In the genomic region with DNA sequence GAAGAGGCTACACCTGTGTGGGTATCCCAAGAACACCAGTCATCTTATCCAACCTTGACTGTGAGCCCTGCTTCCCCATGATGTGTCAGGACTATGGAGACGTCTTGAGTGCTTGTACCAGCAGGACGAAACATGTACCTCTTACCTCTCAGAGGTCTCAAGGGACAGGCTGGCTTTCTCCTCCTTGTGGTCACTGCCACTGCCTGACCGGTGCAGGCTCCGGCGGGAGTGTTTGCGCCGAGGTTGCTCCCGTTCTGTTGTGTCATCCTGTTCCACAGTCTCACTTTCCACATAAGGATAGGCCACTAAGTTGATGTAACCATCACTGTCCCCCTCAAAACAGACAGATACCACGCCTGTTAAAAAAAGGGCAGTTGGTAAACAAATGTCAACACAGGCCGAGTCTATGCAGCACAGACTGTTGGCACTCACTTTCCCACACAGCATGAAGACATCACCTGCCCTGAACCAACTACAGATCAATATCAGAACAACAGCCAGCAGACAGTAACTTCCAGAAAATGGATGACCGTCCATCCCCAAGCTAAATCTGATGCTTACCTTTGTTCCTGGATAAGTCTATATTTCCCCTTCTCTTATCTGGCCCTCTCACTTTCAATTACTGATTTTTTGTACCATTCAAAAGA, we compare ENCODE assay signal across 16 cellular contexts. TPM values are rescaled to one million over a fixed set of nuclear protein-coding genes. Genes with fewer than 3 reads are reported as not detected.
"Had no signal": no experiment of that assay in that cellular context is flagged by ENCODE, and none has a peak within 500 bp of the region (broad histone marks: within the 10 kb centered on the region; RNA-seq: fewer than 3 reads in every experiment).

No MANE protein-coding gene starts in this region.

- H3K27me3 Mint-ChIP-seq: activated CD4-positive, alpha-beta T cell treated with anti-CD3 and anti-CD28 coated beads, Interleukin-2, amount 10 ng/mL, durations not matched to agents 7 days and 5 days had no signal

- H3K4me3 ChIP-seq: coronary artery, heart right ventricle, stomach, thoracic aorta had no signal

- H3K4me2 ChIP-seq: SK-N-SH had no signal

- H3K4me1 Mint-ChIP-seq: WTC11 had no signal

- H3K9ac ChIP-seq: SK-N-SH had no signal

- H3K4me3 Mint-ChIP-seq: activated CD4-positive, alpha-beta T cell treated with anti-CD3 and anti-CD28 coated beads, Interleukin-2, amount 10 ng/mL, durations not matched to agents 7 days and 5 days; WTC11 had no signal

- H3K4me1 ChIP-seq: heart right ventricle, stomach had no signal

- DNase-seq: activated CD4-positive, alpha-beta T cell treated with anti-CD3 and anti-CD28 coated beads, Interleukin-2, amount 10 ng/mL, durations not matched to agents 7 days and 5 days; activated CD8-positive, alpha-beta memory T cell treated with anti-CD3 and anti-CD28 coated beads, Interleukin-2, amount 50 U/mL, for 4 hours; activated effector memory CD4-positive, alpha-beta T cell treated with Interleukin-2 at 50 U/mL for 16 hours; caudate nucleus; effector CD4-positive, alpha-beta T cell; heart right ventricle; SK-N-SH; stimulated activated CD4-positive, alpha-beta T cell treated with anti-CD3 and anti-CD28 coated beads, Interleukin-15, amount 100 ng/mL, for 24 hours; stimulated activated CD4-positive, alpha-beta T cell treated with anti-CD3 and anti-CD28 coated beads, Interleukin-4, amount 100 ng/mL, for 4 hours; stomach had no signal

- H3K27me3 ChIP-seq: heart right ventricle, stomach had no signal

- H3K9me3 ChIP-seq: heart right ventricle, SK-N-SH, stomach, thoracic aorta had no signal

- ATAC-seq: heart right ventricle, WTC11 had no signal

- H3K27ac Mint-ChIP-seq: activated CD4-positive, alpha-beta T cell treated with anti-CD3 and anti-CD28 coated beads, Interleukin-2, amount 10 ng/mL, durations not matched to agents 7 days and 5 days; WTC11 had no signal

- H3K9me3 Mint-ChIP-seq: activated CD4-positive, alpha-beta T cell treated with anti-CD3 and anti-CD28 coated beads, Interleukin-2, amount 10 ng/mL, durations not matched to agents 7 days and 5 days had no signal

- H3K27ac ChIP-seq: coronary artery, heart right ventricle, stomach, thoracic aorta had no signal

RNA-seq across cellular contexts. Expression of a gene that starts 18.7 kb away (rescaled TPM):
- total RNA-seq: frontal cortex, ureter had no signal
- polyA plus RNA-seq: fibroblast of lung had no signal
